ENCODE assay signal across 8 cellular contexts in genomic region chr17:79811036-79811887, GRCh38. TPM values are rescaled to one million over a fixed set of nuclear protein-coding genes. Genes with fewer than 3 reads are reported as not detected.
DNase-seq lines count a peak whose midpoint lies in the region; ATAC-seq, FAIRE-seq and TF ChIP-seq lines count a peak whose summit lies in the region.

No MANE protein-coding gene starts in this region.

- H3K4me1 ChIP-seq in iPS-20b (ENCODE audit: insufficient read depth, low read length) (peaks cover 11% of the 10 kb centered on the region; the same call in 1 of the 2 replicates), tibial artery (peaks cover 0 to 64% (median 52%) of the 10 kb centered on the region in 4 donors)

- no peaks in the 10 kb centered on the region for H3K36me3 Mint-ChIP-seq in activated naive CD8-positive, alpha-beta T cell treated with anti-CD3 and anti-CD28 coated beads, Interleukin-2, amount 10 ng/mL, durations not matched to agents 7 days and 5 days

- ATAC-seq in activated naive CD8-positive, alpha-beta T cell treated with anti-CD3 and anti-CD28 coated beads, Interleukin-2, amount 10 ng/mL, durations not matched to agents 7 days and 5 days (ENCODE audit: low read depth) = no peak

- H3K9me3 ChIP-seq in iPS-20b (ENCODE audit: insufficient read depth, low read depth, low read length) (no peaks in the 10 kb centered on the region; the same call in 1 of the 2 replicates), tibial artery (no peaks in the 10 kb centered on the region)

- peak overlapping the region; percentile 44 for H3K4me3 Mint-ChIP-seq in activated naive CD8-positive, alpha-beta T cell treated with anti-CD3 and anti-CD28 coated beads, Interleukin-2, amount 10 ng/mL, durations not matched to agents 7 days and 5 days

- peaks cover 20% of the 10 kb centered on the region for H3K4me1 Mint-ChIP-seq in activated naive CD8-positive, alpha-beta T cell treated with anti-CD3 and anti-CD28 coated beads, Interleukin-2, amount 10 ng/mL, durations not matched to agents 7 days and 5 days

- DNase-seq in CD1c-positive myeloid dendritic cell (ENCODE audit: extremely low spot score) = peak; percentile 63
- DNase-seq in H54 (ENCODE audit: insufficient read length, low spot score) = peak; percentile 94
- DNase-seq in NCI-H510A treated with DMSO at 0.1 percent for 48 hours (lab: John Stamatoyannopoulos, UW) = peak; percentile 91
- DNase-seq in activated naive CD8-positive, alpha-beta T cell treated with anti-CD3 and anti-CD28 coated beads, Interleukin-2, amount 10 ng/mL, durations not matched to agents 7 days and 5 days = peak; percentile 57
- no peak for DNase-seq in tibial artery
- no peak for DNase-seq in KG1 (lab: John Stamatoyannopoulos, UW)
- DNase-seq in amniotic stem cell (lab: John Stamatoyannopoulos, UW) = no peak

- POLR2A ChIA-PET in activated naive CD8-positive, alpha-beta T cell treated with anti-CD3 and anti-CD28 coated beads, Interleukin-2, amount 10 ng/mL, durations not matched to agents 7 days and 5 days (lab: Charles Lee) = interaction anchor here (0.7 to 7.8 kb wide), 6 partner anchors 10 to 186 kb away, joined by 3 to 76 read pairs (median 8); partner anchors contain the start of genes CBX4 and CBX8

- intact Hi-C loops in tibial artery (cut with DNase I; ENCODE audit: low total_unique reads) = no loop called here

- peaks cover 63% of the 10 kb centered on the region for H3K27me3 Mint-ChIP-seq in activated naive CD8-positive, alpha-beta T cell treated with anti-CD3 and anti-CD28 coated beads, Interleukin-2, amount 10 ng/mL, durations not matched to agents 7 days and 5 days

- H3K36me3 ChIP-seq in iPS-20b (ENCODE audit: insufficient read depth, low read depth, low read length) = no peaks in the 10 kb centered on the region
- H3K36me3 ChIP-seq in tibial artery = no peaks in the 10 kb centered on the region

- TF ChIP-seq POLR2A in H54 (IDR thresholded peaks at IDR 0.05; ENCODE audit: low read depth, low read length) = no peak

- H3K27me3 ChIP-seq in iPS-20b (ENCODE audit: insufficient read depth, low read length) (peaks cover 95% of the 10 kb centered on the region), tibial artery (peaks cover 20 to 98% of the 10 kb centered on the region in 2 donors)

- no peaks in the 10 kb centered on the region for H3K9me3 Mint-ChIP-seq in activated naive CD8-positive, alpha-beta T cell treated with anti-CD3 and anti-CD28 coated beads, Interleukin-2, amount 10 ng/mL, durations not matched to agents 7 days and 5 days

- H3K9ac ChIP-seq in iPS-20b (ENCODE audit: low read depth, low read length) = peak overlapping the region; percentile 56; the same call in 1 of the 2 replicates

- FAIRE-seq in H54 (lab: Jason Lieb, UNC) = no peak

- TF ChIP-seq CTCF in tibial artery (IDR thresholded peaks at IDR 0.05) = peak; percentile 13 to 28

- H3K4me3 ChIP-seq in iPS-20b (ENCODE audit: low read length) = no peak overlapping the region; the same call in 1 of the 2 replicates
- no peak overlapping the region for H3K4me3 ChIP-seq in tibial artery

- H3K27ac Mint-ChIP-seq in activated naive CD8-positive, alpha-beta T cell treated with anti-CD3 and anti-CD28 coated beads, Interleukin-2, amount 10 ng/mL, durations not matched to agents 7 days and 5 days = no peak overlapping the region

- H3K27ac ChIP-seq in iPS-20b (ENCODE audit: low read length) = no peak overlapping the region
- H3K27ac ChIP-seq in tibial artery = no peak overlapping the region

RNA-seq across cellular contexts. Expression of gene CBX8, which starts 14.4 kb away (rescaled TPM):
- total RNA-seq in activated naive CD8-positive, alpha-beta T cell treated with anti-CD3 and anti-CD28 coated beads, Interleukin-2, amount 10 ng/mL, durations not matched to agents 7 days and 5 days = 1 to 10 TPM; 4.9 to 5.5 TPM

RNA-seq across cellular contexts. Expression of gene CBX4, which starts 28.0 kb away (rescaled TPM):
- 10 to 100 TPM; 53.8 to 54.4 TPM for total RNA-seq in activated naive CD8-positive, alpha-beta T cell treated with anti-CD3 and anti-CD28 coated beads, Interleukin-2, amount 10 ng/mL, durations not matched to agents 7 days and 5 days

RNA-seq across cellular contexts. Expression of gene CBX2, which starts 33.3 kb away (rescaled TPM):
- 1 to 10 TPM; 9.2 to 9.6 TPM for total RNA-seq in activated naive CD8-positive, alpha-beta T cell treated with anti-CD3 and anti-CD28 coated beads, Interleukin-2, amount 10 ng/mL, durations not matched to agents 7 days and 5 days

Comparison
In these comparisons a context has a peak if more than half of its experiments do, and no peak if none do; other contexts are left out.
1. DNase-seq: peak in CD1c-positive myeloid dendritic cell (single experiment), H54 (single experiment), NCI-H510A treated with DMSO at 0.1 percent for 48 hours (single experiment) and activated naive CD8-positive, alpha-beta T cell treated with anti-CD3 and anti-CD28 coated beads, Interleukin-2, amount 10 ng/mL, durations not matched to agents 7 days and 5 days (single experiment); none in tibial artery (0 of 2), KG1 (single experiment) and amniotic stem cell (single experiment).